ENCODE assay signal across 16 cellular contexts in genomic region chr10:22824984-22825383, GRCh38.
DNase-seq lines count a peak whose midpoint lies in the region; TF ChIP-seq lines count a peak whose summit lies in the region.
"Had no signal": no experiment of that assay in that cellular context is flagged by ENCODE, and none has a peak within 500 bp of the region (broad histone marks: within the 10 kb centered on the region; RNA-seq: fewer than 3 reads in every experiment).

No MANE protein-coding gene starts in this region.

- no peak overlapping the region for H3K4me3 ChIP-seq in choroid plexus epithelial cell (ENCODE audit: low read depth, low read length)
- H3K4me3 ChIP-seq: thoracic aorta had no signal

- no peaks in the 10 kb centered on the region for H3K27me3 Mint-ChIP-seq in mesothelial cell of epicardium (ENCODE audit: low read depth)

- no peak overlapping the region for H3K4me3 Mint-ChIP-seq in mesothelial cell of epicardium
- H3K4me3 Mint-ChIP-seq: T-cell had no signal

- TF ChIP-seq CTCF in choroid plexus epithelial cell (conservative IDR thresholded peaks at IDR 0.05; ENCODE audit: low read depth, low read length), result no peak
- TF ChIP-seq CTCF in mesothelial cell of epicardium (IDR thresholded peaks at IDR 0.05; ENCODE audit: unreplicated experiment), result no peak

- DNase-seq in AG20443 (ENCODE audit: low spot score) (peak; percentile 48), LHCN-M2 (ENCODE audit: low read depth) (peak; percentile 73), choroid plexus epithelial cell (ENCODE audit: low read depth) (peak; percentile 51), left kidney (ENCODE audit: low read depth, low spot score) (peak; percentile 11), mesothelial cell of epicardium (ENCODE audit: low spot score in 2 of 2, unreplicated experiment in 2 of 2) (no peak), pons (ENCODE audit: low spot score) (no peak), DMS79 (lab: John Stamatoyannopoulos, UW) (no peak)
- no peak for DNase-seq in stimulated activated naive CD4-positive, alpha-beta T cell (lab: John Stamatoyannopoulos, UW)
- DNase-seq: activated CD4-positive, CD25-positive, alpha-beta regulatory T cell; activated CD8-positive, alpha-beta memory T cell treated with anti-CD3 and anti-CD28 coated beads, Interleukin-2, amount 50 U/mL, for 4 hours; activated naive CD4-positive, alpha-beta T cell treated with anti-CD3 and anti-CD28 coated beads, Interleukin-2, amount 50 U/mL, for 16 hours; cerebellar nuclear complex; NCI-H1105; NCI-H2227 treated with DMSO at 0.1 percent for 48 hours; T-cell had no signal

- peaks cover 15% of the 10 kb centered on the region for H3K9me3 Mint-ChIP-seq in mesothelial cell of epicardium
- H3K9me3 Mint-ChIP-seq: T-cell had no signal

- H3K36me3 Mint-ChIP-seq in mesothelial cell of epicardium, result peaks cover 2% of the 10 kb centered on the region
- H3K36me3 Mint-ChIP-seq: T-cell had no signal

- peaks cover 21% of the 10 kb centered on the region for H3K4me1 Mint-ChIP-seq in mesothelial cell of epicardium
- H3K4me1 Mint-ChIP-seq: T-cell had no signal

- no peak overlapping the region for H3K27ac Mint-ChIP-seq in mesothelial cell of epicardium
- H3K27ac Mint-ChIP-seq: T-cell had no signal

Comparison
In these comparisons a context has a peak if more than half of its experiments do, and no peak if none do; other contexts are left out.
1. DNase-seq: peak in AG20443 (single experiment), LHCN-M2 (single experiment), choroid plexus epithelial cell (single experiment) and left kidney (single experiment); none in stimulated activated naive CD4-positive, alpha-beta T cell (0 of 6), mesothelial cell of epicardium (0 of 2), pons (single experiment) and DMS79 (single experiment).